29 cellular contexts compared by ENCODE assay signal in genomic region chr5:38373733-38374132, GRCh38.
A peak's percentile ranks its signal among the peaks of the same experiment; 100 is the strongest.
DNase-seq lines count a peak whose midpoint lies in the region; ATAC-seq, FAIRE-seq and TF ChIP-seq lines count a peak whose summit lies in the region.
"Had no signal": no experiment of that assay in that cellular context is flagged by ENCODE, and none has a peak within 500 bp of the region (broad histone marks: within the 10 kb centered on the region; RNA-seq: fewer than 3 reads in every experiment).

No MANE protein-coding gene starts in this region.

- no peaks in the 10 kb centered on the region for H3K79me2 ChIP-seq in hepatocyte

- 56 to 74% methylated on average over 3 of the region's 3 CpGs for WGBS in lung, 2 donors
- 91% methylated on average over 3 of the region's 3 CpGs for WGBS in hepatocyte (ENCODE audit: low lambda C conversion rate, missing lambda C conversion rate)

- H2AFZ ChIP-seq in hepatocyte, result no peak overlapping the region

- no peaks in the 10 kb centered on the region for H3K36me3 ChIP-seq in A673 (ENCODE audit: insufficient read depth, low read length, poor library complexity, severe bottlenecking)
- no peaks in the 10 kb centered on the region for H3K36me3 ChIP-seq in brain microvascular endothelial cell (replicated peaks)
- H3K36me3 ChIP-seq in lung (ENCODE audit: control insufficient read depth in 2 of 2, insufficient read depth in 2 of 2, low read length in 2 of 2), result no peaks in the 10 kb centered on the region
- H3K36me3 ChIP-seq in hepatocyte (replicated peaks; ENCODE audit: insufficient read depth, low read depth), result no peaks in the 10 kb centered on the region
- H3K36me3 ChIP-seq: BLaER1, neutrophil, spleen, transverse colon had no signal

- H3K9me2 ChIP-seq in hepatocyte (replicated peaks; ENCODE audit: insufficient read depth), result no peaks in the 10 kb centered on the region
- H3K9me2 ChIP-seq: SK-N-SH had no signal

- no peaks in the 10 kb centered on the region for H3K27me3 ChIP-seq in A673 (replicated peaks; ENCODE audit: insufficient read depth, low read depth, low read length, poor library complexity)
- no peaks in the 10 kb centered on the region for H3K27me3 ChIP-seq in brain microvascular endothelial cell (replicated peaks)
- no peaks in the 10 kb centered on the region for H3K27me3 ChIP-seq in lung (ENCODE audit: control insufficient read depth, insufficient read depth)
- H3K27me3 ChIP-seq in hepatocyte, result no peaks in the 10 kb centered on the region
- H3K27me3 ChIP-seq: BLaER1 had no signal

- CTCF ChIA-PET in A673 (lab: Charles Lee), result no interaction called here

- H3K9me3 ChIP-seq in A673 (ENCODE audit: low read depth, low read length, poor library complexity, severe bottlenecking), result no peaks in the 10 kb centered on the region
- H3K9me3 ChIP-seq in lung (ENCODE audit: control insufficient read depth in 2 of 2, insufficient read depth in 1 of 2, low read length in 1 of 2), result no peaks in the 10 kb centered on the region
- H3K9me3 ChIP-seq in hepatocyte (ENCODE audit: low read depth), result no peaks in the 10 kb centered on the region
- H3K9me3 ChIP-seq: A549, BLaER1, neutrophil, SK-N-SH, spleen, transverse colon had no signal

- ATAC-seq in lung (ENCODE audit: insufficient read depth, low FRiP score) (peak; percentile 23), GM18520 (IDR thresholded peaks at IDR 0.05; ENCODE audit: unreplicated experiment) (no peak)
- ATAC-seq: A549; activated naive CD8-positive, alpha-beta T cell treated with anti-CD3 and anti-CD28 coated beads, Interleukin-2, amount 50 U/mL, for 24 hours; stimulated activated naive CD8-positive, alpha-beta T cell treated with anti-CD3 and anti-CD28 coated beads, Interleukin-15, Interleukin-2, amounts not matched to agents 100 U/mL and 50 U/mL, for 24 hours; WTC11 had no signal

- DNase-seq in A673 (ENCODE audit: low spot score), result peak; percentile 63
- peak; percentile 31 for DNase-seq in NCI-H2171 (lab: John Stamatoyannopoulos, UW)
- DNase-seq in brain microvascular endothelial cell, result peak; percentile 25
- DNase-seq in lung (ENCODE audit: low spot score), result no peak
- no peak for DNase-seq in D721Med (ENCODE audit: insufficient read length, low spot score)
- DNase-seq in NCI-H1417 (lab: John Stamatoyannopoulos, UW), result no peak
- no peak for DNase-seq in hepatocyte (ENCODE audit: low spot score)
- DNase-seq: activated CD8-positive, alpha-beta memory T cell treated with anti-CD3 and anti-CD28 coated beads, Interleukin-2, amount 50 U/mL, for 48 hours; activated naive CD8-positive, alpha-beta T cell treated with anti-CD3 and anti-CD28 coated beads, Interleukin-2, amount 50 U/mL, for 24 hours; COR-L47; H9; kidney; mammary epithelial cell; MM.1S; NCI-H1436 treated with DMSO at 0.1 percent for 48 hours; NCI-H526; SK-N-SH; spleen; stimulated activated CD4-positive, alpha-beta T cell treated with anti-CD3 and anti-CD28 coated beads, Interleukin-4, amount 100 ng/mL, for 24 hours; stimulated activated naive CD8-positive, alpha-beta T cell treated with anti-CD3 and anti-CD28 coated beads, Interleukin-15, Interleukin-2, amounts not matched to agents 100 U/mL and 50 U/mL, for 24 hours; transverse colon had no signal

- in situ Hi-C loops in brain microvascular endothelial cell (cut with HindIII; ENCODE audit: low pct_ligation_motif_present, low sequenced_read_pairs), result no loop called here

- POLR2A ChIA-PET in A673 (lab: Charles Lee; ENCODE audit: low non-redundant PET), result no interaction called here

- H3K4me1 ChIP-seq in A673 (ENCODE audit: insufficient read depth, low read length, poor library complexity, severe bottlenecking) (peaks cover 15% of the 10 kb centered on the region), lung (ENCODE audit: control insufficient read depth in 2 of 2, insufficient read depth in 2 of 2, low read length in 2 of 2) (no peaks in the 10 kb centered on the region), hepatocyte (ENCODE audit: insufficient read depth) (peaks cover 3% of the 10 kb centered on the region)
- H3K4me1 ChIP-seq: A549, BLaER1, spleen had no signal

- no peak for FAIRE-seq in D721Med (lab: Jason Lieb, UNC)
- FAIRE-seq: A549, endothelial cell of umbilical vein, frontal cortex, kidney had no signal

- no peaks in the 10 kb centered on the region for H4K20me1 ChIP-seq in hepatocyte (ENCODE audit: insufficient read depth, poor library complexity, severe bottlenecking)
- H4K20me1 ChIP-seq: BLaER1 had no signal

- no TSS peak for BruUV-seq in A673 (replicated peaks; lab: Mats Ljungman, UMichigan)

- no peak overlapping the region for H3K27ac ChIP-seq in A673 (ENCODE audit: low read depth, low read length, poor library complexity, severe bottlenecking)
- H3K27ac ChIP-seq in brain microvascular endothelial cell, result no peak overlapping the region
- no peak overlapping the region for H3K27ac ChIP-seq in lung (ENCODE audit: low read depth in 1 of 2, low read length in 1 of 2)
- no peak overlapping the region for H3K27ac ChIP-seq in hepatocyte
- H3K27ac ChIP-seq: A549, BLaER1, dorsolateral prefrontal cortex, neutrophil, spleen, transverse colon had no signal

- intact Hi-C loops in A673 (cut with micrococcal nuclease; ENCODE audit: unreplicated experiment), result no loop called here

- TF ChIP-seq CTCF in A673 (conservative IDR thresholded peaks at IDR 0.05; ENCODE audit: low read depth, low read length) (no peak), brain microvascular endothelial cell (IDR thresholded peaks at IDR 0.05; ENCODE audit: low read depth, low read length, missing control alignments) (no peak), lung (IDR thresholded peaks at IDR 0.05; ENCODE audit: control extremely low read depth, extremely low read depth) (no peak), D721Med (IDR thresholded peaks at IDR 0.05; ENCODE audit: insufficient read depth, missing control alignments) (no peak), hepatocyte (IDR thresholded peaks at IDR 0.05; ENCODE audit: poor library complexity) (no peak)

- H3K4me3 ChIP-seq in A673 (ENCODE audit: low read depth, low read length, poor library complexity, severe bottlenecking) (no peak overlapping the region), brain microvascular endothelial cell (ENCODE audit: low read depth, low read length) (no peak overlapping the region), lung (no peak overlapping the region), hepatocyte (no peak overlapping the region)
- H3K4me3 ChIP-seq: A549, BLaER1, dorsolateral prefrontal cortex, spleen, transverse colon had no signal

- no peak overlapping the region for H3K4me2 ChIP-seq in hepatocyte
- H3K4me2 ChIP-seq: A549, BLaER1, SK-N-SH had no signal

Comparison
In these comparisons a context has a peak if more than half of its experiments do, and no peak if none do; other contexts are left out.
1. DNase-seq: peak in A673 (single experiment), NCI-H2171 (single experiment) and brain microvascular endothelial cell (single experiment); none in lung (single experiment), D721Med (single experiment), NCI-H1417 (0 of 3) and hepatocyte (single experiment).